10 cellular contexts compared by ENCODE assay signal in the genomic region with DNA sequence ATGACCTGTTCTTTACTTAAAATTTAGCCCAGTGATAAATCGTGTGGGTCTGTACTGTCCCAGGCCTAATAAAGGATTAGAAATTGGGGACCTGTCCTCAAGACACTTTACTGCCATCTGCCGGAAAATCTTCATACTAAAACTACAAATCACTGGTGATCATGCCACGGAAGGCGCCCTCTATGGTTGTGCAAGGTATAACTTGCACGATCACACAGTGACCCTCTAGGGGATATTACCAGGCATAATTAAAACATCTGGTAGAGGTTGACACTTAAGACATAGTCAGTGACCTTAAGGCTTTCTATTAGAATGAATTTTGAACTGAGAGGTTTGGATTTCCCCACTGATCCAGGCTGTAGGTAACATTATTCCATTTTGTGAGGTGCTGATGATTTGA.
DNase-seq lines count a peak whose midpoint lies in the region; TF ChIP-seq lines count a peak whose summit lies in the region.
"Had no signal": no experiment of that assay in that cellular context is flagged by ENCODE, and none has a peak within 500 bp of the region (broad histone marks: within the 10 kb centered on the region; RNA-seq: fewer than 3 reads in every experiment).

No MANE protein-coding gene starts in this region.

- no peaks in the 10 kb centered on the region for H3K27me3 ChIP-seq in iPS DF 6.9 (ENCODE audit: control insufficient read depth, insufficient read depth, low read length)

- H3K9me3 ChIP-seq in SK-N-MC (ENCODE audit: low read depth, low read length) (no peaks in the 10 kb centered on the region), iPS DF 6.9 (ENCODE audit: control insufficient read depth, insufficient read depth, low read length) (no peaks in the 10 kb centered on the region)
- H3K9me3 ChIP-seq: HAP-1 had no signal

- DNase-seq in HT1080 (ENCODE audit: low read depth), result peak; percentile 49
- DNase-seq in SK-N-MC (ENCODE audit: low read depth, low spot score), result peak; percentile 10
- DNase-seq in iPS DF 6.9 (ENCODE audit: low read depth, low spot score), result peak; percentile 60
- DNase-seq in activated T-cell treated with anti-CD3 and anti-CD28 coated beads, Interleukin-2, amount 50 U/mL, for 1 hour, result no peak
- DNase-seq in activated gamma-delta T cell (lab: John Stamatoyannopoulos, UW), result no peak
- no peak for DNase-seq in cerebellar nuclear complex (lab: John Stamatoyannopoulos, UW)
- DNase-seq in activated naive CD4-positive, alpha-beta T cell (lab: John Stamatoyannopoulos, UW), result no peak
- DNase-seq: activated CD4-positive, alpha-beta T cell treated with anti-CD3 and anti-CD28 coated beads for 1 hour had no signal

- H3K27ac ChIP-seq in C4-2B (no peak overlapping the region), SK-N-MC (no peak overlapping the region), iPS DF 6.9 (ENCODE audit: low read length) (no peak overlapping the region)

- H3K4me1 ChIP-seq in iPS DF 6.9 (ENCODE audit: control insufficient read depth, insufficient read depth, low read length), result no peaks in the 10 kb centered on the region
- H3K4me1 ChIP-seq: HAP-1 had no signal

- no peaks in the 10 kb centered on the region for H3K36me3 ChIP-seq in SK-N-MC (ENCODE audit: insufficient read depth, low read length)
- H3K36me3 ChIP-seq in iPS DF 6.9 (ENCODE audit: control insufficient read depth, insufficient read depth, low read length), result no peaks in the 10 kb centered on the region
- H3K36me3 ChIP-seq: HAP-1 had no signal

- peak; percentile 73 for TF ChIP-seq CTCF in C4-2B (conservative IDR thresholded peaks at IDR 0.05)

- H3K4me3 ChIP-seq in SK-N-MC, result no peak overlapping the region
- H3K4me3 ChIP-seq in iPS DF 6.9 (ENCODE audit: low read length), result no peak overlapping the region
- H3K4me3 ChIP-seq: HAP-1 had no signal

- no peak overlapping the region for H3K9ac ChIP-seq in SK-N-MC (ENCODE audit: insufficient read length)

- WGBS in iPS DF 6.9 (ENCODE audit: insufficient coverage, insufficient read length), result no CpG with 5 or more reads among the region's 5 CpGs

Comparison
In these comparisons a context has a peak if more than half of its experiments do, and no peak if none do; other contexts are left out.
1. DNase-seq: peak in HT1080 (single experiment), SK-N-MC (single experiment) and iPS DF 6.9 (single experiment); none in activated T-cell treated with anti-CD3 and anti-CD28 coated beads, Interleukin-2, amount 50 U/mL, for 1 hour (single experiment), activated gamma-delta T cell (single experiment), cerebellar nuclear complex (0 of 2) and activated naive CD4-positive, alpha-beta T cell (0 of 4).